29 cellular contexts compared by ENCODE assay signal in the genomic region with DNA sequence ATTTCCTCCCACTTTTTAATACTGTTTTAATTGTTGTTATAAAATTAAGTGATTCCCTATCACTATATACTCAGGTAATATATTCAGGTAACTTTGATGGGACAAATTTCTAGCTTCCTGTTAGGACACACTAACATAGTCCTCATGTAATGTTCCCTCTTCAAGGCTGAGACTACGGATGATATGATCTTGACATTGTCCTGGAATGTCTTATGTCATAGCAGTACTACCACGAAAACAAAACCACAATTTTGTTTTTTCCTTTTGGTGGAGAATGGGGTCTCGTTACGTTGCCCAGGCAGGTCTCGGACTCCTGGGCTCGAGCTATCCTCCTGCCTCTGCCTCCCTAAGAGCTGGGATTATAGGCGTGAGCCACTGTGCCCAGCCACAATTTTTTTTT.
"Had no signal": no experiment of that assay in that cellular context is flagged by ENCODE, and none has a peak within 500 bp of the region (broad histone marks: within the 10 kb centered on the region; RNA-seq: fewer than 3 reads in every experiment).

No MANE protein-coding gene starts in this region.

- H3K36me3 Mint-ChIP-seq: naive B cell, natural killer cell had no signal

- H3K4me3 Mint-ChIP-seq: immature natural killer cell; mesothelial cell of epicardium; naive B cell; natural killer cell; nephron progenitor cell; neural progenitor cell; stimulated activated memory B cell treated with anti-CD40 and anti-IgM and Interleukin-4, amounts not matched to agents 10 μg/mL and 1 μg/mL and 100 μg/mL, for 72 hours; stimulated activated naive CD8-positive, alpha-beta T cell treated with anti-CD3 and anti-CD28 coated beads, Interleukin-15, amount 100 ng/mL, for 72 hours had no signal

- H3K27ac ChIP-seq: left ventricle myocardium inferior, neural progenitor cell, neutrophil, parathyroid adenoma, prostate gland, sigmoid colon, spleen, testis, thyroid gland, upper lobe of right lung had no signal

- H3K4me1 Mint-ChIP-seq: natural killer cell, neural progenitor cell had no signal

- H3K9me3 Mint-ChIP-seq: immature natural killer cell; natural killer cell; stimulated activated memory B cell treated with anti-CD40 and anti-IgM and Interleukin-4, amounts not matched to agents 10 μg/mL and 1 μg/mL and 100 μg/mL, for 72 hours; stimulated activated naive CD8-positive, alpha-beta T cell treated with anti-CD3 and anti-CD28 coated beads, Interleukin-15, amount 100 ng/mL, for 72 hours had no signal

- H3K27me3 Mint-ChIP-seq: naive B cell; stimulated activated memory B cell treated with anti-CD40 and anti-IgM and Interleukin-4, amounts not matched to agents 10 μg/mL and 1 μg/mL and 100 μg/mL, for 72 hours; stimulated activated naive CD8-positive, alpha-beta T cell treated with anti-CD3 and anti-CD28 coated beads, Interleukin-15, amount 100 ng/mL, for 72 hours had no signal

- DNase-seq: hypothalamus; immature natural killer cell; kidney; left ventricle myocardium inferior; mesendoderm; naive B cell; natural killer cell; nephron progenitor cell; occipital lobe; retina; right cardiac atrium; sigmoid colon; small intestine; spleen; stimulated activated CD4-positive, alpha-beta T cell treated with anti-CD3 and anti-CD28 coated beads, Interleukin-2, amount 100 ng/mL, for 48 hours; stimulated activated CD4-positive, alpha-beta T cell treated with anti-CD3 and anti-CD28 coated beads, Interleukin-4, amount 100 ng/mL, for 4 hours; stimulated activated CD8-positive, alpha-beta memory T cell treated with anti-CD3 and anti-CD28 coated beads, Interleukin-4, amount 100 ng/mL, for 48 hours; stimulated activated naive CD4-positive, alpha-beta T cell treated with Interleukin-2 at 50 U/mL for 16 hours; stimulated activated naive CD8-positive, alpha-beta T cell treated with anti-CD3 and anti-CD28 coated beads, Interleukin-15, amount 100 ng/mL, for 72 hours; substantia nigra; testis; thyroid gland; upper lobe of right lung had no signal

- ATAC-seq: natural killer cell; right cardiac atrium; stimulated activated memory B cell treated with anti-CD40 and anti-IgM and Interleukin-4, amounts not matched to agents 10 μg/mL and 1 μg/mL and 100 μg/mL, for 72 hours; stimulated activated naive CD8-positive, alpha-beta T cell treated with anti-CD3 and anti-CD28 coated beads, Interleukin-15, amount 100 ng/mL, for 72 hours; upper lobe of right lung had no signal

- H3K27ac Mint-ChIP-seq: mesothelial cell of epicardium; naive B cell; nephron progenitor cell; neural progenitor cell; stimulated activated memory B cell treated with anti-CD40 and anti-IgM and Interleukin-4, amounts not matched to agents 10 μg/mL and 1 μg/mL and 100 μg/mL, for 72 hours; stimulated activated naive CD8-positive, alpha-beta T cell treated with anti-CD3 and anti-CD28 coated beads, Interleukin-15, amount 100 ng/mL, for 72 hours had no signal
